Comparison of ENCODE assay signal across 17 cellular contexts in the genomic region with DNA sequence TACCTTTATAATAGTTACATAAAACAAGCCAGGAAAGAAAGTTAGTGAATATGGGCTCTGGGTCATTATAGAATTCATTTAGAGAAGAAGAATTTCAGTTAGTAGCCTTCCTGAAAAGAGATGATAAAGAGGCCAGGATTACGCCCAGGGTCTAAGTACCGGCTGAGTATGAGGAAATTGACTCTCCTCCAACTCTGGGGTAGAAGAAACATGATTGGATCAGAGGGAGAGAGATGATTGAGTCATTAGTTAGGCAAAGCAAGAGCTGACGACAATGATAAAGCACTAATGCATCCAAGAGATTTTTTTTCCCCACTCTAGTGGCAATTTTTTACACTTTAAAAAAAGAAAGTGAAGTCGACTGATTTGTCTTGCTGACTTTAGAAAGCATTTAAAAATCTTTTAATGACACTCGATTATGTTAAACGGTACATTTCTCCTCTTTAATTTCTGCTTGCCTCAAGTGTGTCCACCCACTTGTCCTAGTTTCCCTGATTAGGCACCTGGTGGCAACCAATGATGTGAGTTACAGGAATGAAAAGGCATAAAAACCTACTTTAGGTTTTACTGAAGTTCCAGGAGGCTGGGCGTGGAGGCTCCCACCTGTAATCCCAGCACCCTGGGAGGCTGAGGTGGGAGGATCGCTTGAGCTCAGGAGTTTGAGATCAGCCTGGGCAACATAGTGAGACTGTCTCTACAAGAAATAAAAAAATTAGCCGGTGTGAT. TPM values are rescaled to one million over a fixed set of nuclear protein-coding genes. Genes with fewer than 3 reads are reported as not detected.
DNase-seq lines count a peak whose midpoint lies in the region; ATAC-seq and TF ChIP-seq lines count a peak whose summit lies in the region.
"Had no signal": no experiment of that assay in that cellular context is flagged by ENCODE, and none has a peak within 500 bp of the region (broad histone marks: within the 10 kb centered on the region; RNA-seq: fewer than 3 reads in every experiment).

No MANE protein-coding gene starts in this region.

- no peaks in the 10 kb centered on the region for H3K9me3 ChIP-seq in body of pancreas

- H3K4me3 ChIP-seq in body of pancreas: no peak overlapping the region

- H3K27ac ChIP-seq in body of pancreas: peak overlapping the region in 1 of 4 donors; percentile 26
- H3K27ac ChIP-seq: KMS-11 had no signal

- H3K9me3 Mint-ChIP-seq in natural killer cell: no peaks in the 10 kb centered on the region
- no peaks in the 10 kb centered on the region for H3K9me3 Mint-ChIP-seq in natural killer cell treated with Interleukin-12 subunit alpha and Interleukin-12 subunit beta and Interleukin-15 and Interleukin-18, amount 100 ng/mL, for 72 hours
- no peaks in the 10 kb centered on the region for H3K9me3 Mint-ChIP-seq in activated naive CD4-positive, alpha-beta T cell treated with anti-CD3 and anti-CD28 coated beads, Interleukin-2, amount 50 U/mL, for 72 hours
- H3K9me3 Mint-ChIP-seq: activated naive CD4-positive, alpha-beta T cell treated with anti-CD3 and anti-CD28 coated beads, Interleukin-2, amount 50 U/mL, for 24 hours; memory B cell; stimulated activated naive CD8-positive, alpha-beta T cell treated with anti-CD3 and anti-CD28 coated beads, Interleukin-15, Interleukin-2, amounts not matched to agents 100 ng/mL and 50 ng/mL, for 24 hours had no signal

- H3K4me3 Mint-ChIP-seq in natural killer cell: no peak overlapping the region
- H3K4me3 Mint-ChIP-seq in natural killer cell treated with Interleukin-12 subunit alpha and Interleukin-12 subunit beta and Interleukin-15 and Interleukin-18, amount 100 ng/mL, for 72 hours: no peak overlapping the region
- H3K4me3 Mint-ChIP-seq: activated CD4-positive, alpha-beta T cell treated with anti-CD3 and anti-CD28 coated beads for 36 hours; activated naive CD4-positive, alpha-beta T cell treated with anti-CD3 and anti-CD28 coated beads, Interleukin-2, amount 50 U/mL, for 24 hours; memory B cell; stimulated activated naive CD8-positive, alpha-beta T cell treated with anti-CD3 and anti-CD28 coated beads, Interleukin-15, Interleukin-2, amounts not matched to agents 100 ng/mL and 50 ng/mL, for 24 hours had no signal

- H3K4me1 ChIP-seq in body of pancreas: peaks cover 9% of the 10 kb centered on the region

- 58 to 59% methylated on average over 9 of the region's 9 CpGs for WGBS in body of pancreas, 2 donors

- DNase-seq in natural killer cell (no peak), body of pancreas (no peak), iris pigment epithelial cell (ENCODE audit: low read depth) (peak; percentile 95), superior temporal gyrus (ENCODE audit: extremely low spot score) (no peak), left colon (no peak)
- no peak for DNase-seq in natural killer cell treated with Interleukin-12 subunit alpha and Interleukin-12 subunit beta and Interleukin-15 and Interleukin-18, amount 100 ng/mL, for 72 hours (ENCODE audit: low spot score)
- no peak for DNase-seq in activated naive CD4-positive, alpha-beta T cell treated with anti-CD3 and anti-CD28 coated beads, Interleukin-2, amount 50 U/mL, for 72 hours (ENCODE audit: low spot score in 2 of 2)
- DNase-seq: activated CD4-positive, alpha-beta T cell treated with anti-CD3 and anti-CD28 coated beads for 36 hours; erythroblast; NCI-H1694 treated with DMSO at 0.1 percent for 48 hours; NCI-H69; T-helper 2 cell had no signal

- no peaks in the 10 kb centered on the region for H3K27me3 ChIP-seq in body of pancreas

- H3K36me3 Mint-ChIP-seq in natural killer cell: no peaks in the 10 kb centered on the region
- no peaks in the 10 kb centered on the region for H3K36me3 Mint-ChIP-seq in natural killer cell treated with Interleukin-12 subunit alpha and Interleukin-12 subunit beta and Interleukin-15 and Interleukin-18, amount 100 ng/mL, for 72 hours
- no peaks in the 10 kb centered on the region for H3K36me3 Mint-ChIP-seq in activated naive CD4-positive, alpha-beta T cell treated with anti-CD3 and anti-CD28 coated beads, Interleukin-2, amount 50 U/mL, for 72 hours
- H3K36me3 Mint-ChIP-seq: activated naive CD4-positive, alpha-beta T cell treated with anti-CD3 and anti-CD28 coated beads, Interleukin-2, amount 50 U/mL, for 24 hours; memory B cell had no signal

- no peak for ATAC-seq in natural killer cell
- ATAC-seq in natural killer cell treated with Interleukin-12 subunit alpha and Interleukin-12 subunit beta and Interleukin-15 and Interleukin-18, amount 100 ng/mL, for 72 hours: no peak
- ATAC-seq in body of pancreas: peak; percentile 85
- no peak for ATAC-seq in activated CD4-positive, CD25-positive, alpha-beta regulatory T cell treated with anti-CD3 and anti-CD28 coated beads, Interleukin-2, amount 50 U/mL, for 24 hours
- no peak for ATAC-seq in activated naive CD4-positive, alpha-beta T cell treated with anti-CD3 and anti-CD28 coated beads, Interleukin-2, amount 50 U/mL, for 72 hours
- ATAC-seq in left colon: no peak
- ATAC-seq: activated CD4-positive, alpha-beta T cell treated with anti-CD3 and anti-CD28 coated beads for 36 hours had no signal

- peaks cover 18 to 21% of the 10 kb centered on the region in 2 donors for H3K4me1 Mint-ChIP-seq in natural killer cell
- peaks cover 13 to 24% of the 10 kb centered on the region in 2 donors for H3K4me1 Mint-ChIP-seq in natural killer cell treated with Interleukin-12 subunit alpha and Interleukin-12 subunit beta and Interleukin-15 and Interleukin-18, amount 100 ng/mL, for 72 hours (ENCODE audit: low read depth in 2 of 2)
- H3K4me1 Mint-ChIP-seq: activated CD4-positive, alpha-beta T cell treated with anti-CD3 and anti-CD28 coated beads for 36 hours; activated naive CD4-positive, alpha-beta T cell treated with anti-CD3 and anti-CD28 coated beads, Interleukin-2, amount 50 U/mL, for 24 hours; memory B cell had no signal

- H3K27me3 Mint-ChIP-seq in natural killer cell (ENCODE audit: low read depth in 2 of 2): no peaks in the 10 kb centered on the region
- no peaks in the 10 kb centered on the region for H3K27me3 Mint-ChIP-seq in natural killer cell treated with Interleukin-12 subunit alpha and Interleukin-12 subunit beta and Interleukin-15 and Interleukin-18, amount 100 ng/mL, for 72 hours
- H3K27me3 Mint-ChIP-seq: activated CD4-positive, alpha-beta T cell treated with anti-CD3 and anti-CD28 coated beads for 36 hours had no signal

- peak overlapping the region; percentile 1 to 59 for H3K27ac Mint-ChIP-seq in natural killer cell
- H3K27ac Mint-ChIP-seq in natural killer cell treated with Interleukin-12 subunit alpha and Interleukin-12 subunit beta and Interleukin-15 and Interleukin-18, amount 100 ng/mL, for 72 hours: no peak overlapping the region
- no peak overlapping the region for H3K27ac Mint-ChIP-seq in activated naive CD4-positive, alpha-beta T cell treated with anti-CD3 and anti-CD28 coated beads, Interleukin-2, amount 50 U/mL, for 72 hours
- H3K27ac Mint-ChIP-seq: activated CD4-positive, alpha-beta T cell treated with anti-CD3 and anti-CD28 coated beads for 36 hours; activated naive CD4-positive, alpha-beta T cell treated with anti-CD3 and anti-CD28 coated beads, Interleukin-2, amount 50 U/mL, for 24 hours; memory B cell; stimulated activated naive CD8-positive, alpha-beta T cell treated with anti-CD3 and anti-CD28 coated beads, Interleukin-15, Interleukin-2, amounts not matched to agents 100 ng/mL and 50 ng/mL, for 24 hours had no signal

- TF ChIP-seq CTCF in natural killer cell (IDR thresholded peaks at IDR 0.05) (no peak), body of pancreas (IDR thresholded peaks at IDR 0.05) (no peak)

- TF ChIP-seq POLR2A in body of pancreas (IDR thresholded peaks at IDR 0.05): no peak

- intact Hi-C loops in natural killer cell (cut with micrococcal nuclease) (no loop called here), body of pancreas (cut with DNase I) (no loop called here), left colon (cut with DNase I, micrococcal nuclease) (no loop called here)

- no peaks in the 10 kb centered on the region for H3K36me3 ChIP-seq in body of pancreas (replicated peaks in 1 of 2; ENCODE audit: insufficient read depth in 1 of 2, low read depth in 2 of 2)

RNA-seq across cellular contexts. Expression of gene IGFBP7, which starts 37.3 kb away (rescaled TPM):
- total RNA-seq in natural killer cell (100 to 1,000 TPM in 2 of 3 donors, 10 to 100 TPM in 1; 88.8 to 107 (median 101) TPM), body of pancreas (1,000 to 10,000 TPM in 1 of 2 donors, 100 to 1,000 TPM in 1; 758 to 1,249 TPM), left colon (10 to 100 TPM; 55.3 to 98.0 TPM)
- total RNA-seq in natural killer cell treated with Interleukin-12 subunit alpha and Interleukin-12 subunit beta and Interleukin-15 and Interleukin-18, amount 100 ng/mL, for 72 hours: 10 to 100 TPM; 11.7 to 82.1 TPM
- total RNA-seq in activated naive CD4-positive, alpha-beta T cell treated with anti-CD3 and anti-CD28 coated beads, Interleukin-2, amount 50 U/mL, for 72 hours: under 1 TPM in 1 of 2 donors, not detected in 1; 0.32 TPM
- total RNA-seq: activated CD4-positive, alpha-beta T cell treated with anti-CD3 and anti-CD28 coated beads for 36 hours had no signal

Comparison
In these comparisons a context has a peak if more than half of its experiments do, and no peak if none do; other contexts are left out.
1. H3K27ac Mint-ChIP-seq: peak in natural killer cell (2 of 2); none in natural killer cell treated with Interleukin-12 subunit alpha and Interleukin-12 subunit beta and Interleukin-15 and Interleukin-18, amount 100 ng/mL, for 72 hours (0 of 2) and activated naive CD4-positive, alpha-beta T cell treated with anti-CD3 and anti-CD28 coated beads, Interleukin-2, amount 50 U/mL, for 72 hours (0 of 2).
2. RNA of gene IGFBP7, which starts 37.3 kb away (total RNA-seq): 758 to 1,249 TPM in body of pancreas, 88.8 to 107 TPM in natural killer cell, 55.3 to 98.0 TPM in left colon and 11.7 to 82.1 TPM in natural killer cell treated with Interleukin-12 subunit alpha and Interleukin-12 subunit beta and Interleukin-15 and Interleukin-18, amount 100 ng/mL, for 72 hours; 0.32 TPM in activated naive CD4-positive, alpha-beta T cell treated with anti-CD3 and anti-CD28 coated beads, Interleukin-2, amount 50 U/mL, for 72 hours; every median in the first group is over 4 times any median in the second.